10 cellular contexts compared by ENCODE assay signal in the genomic region with DNA sequence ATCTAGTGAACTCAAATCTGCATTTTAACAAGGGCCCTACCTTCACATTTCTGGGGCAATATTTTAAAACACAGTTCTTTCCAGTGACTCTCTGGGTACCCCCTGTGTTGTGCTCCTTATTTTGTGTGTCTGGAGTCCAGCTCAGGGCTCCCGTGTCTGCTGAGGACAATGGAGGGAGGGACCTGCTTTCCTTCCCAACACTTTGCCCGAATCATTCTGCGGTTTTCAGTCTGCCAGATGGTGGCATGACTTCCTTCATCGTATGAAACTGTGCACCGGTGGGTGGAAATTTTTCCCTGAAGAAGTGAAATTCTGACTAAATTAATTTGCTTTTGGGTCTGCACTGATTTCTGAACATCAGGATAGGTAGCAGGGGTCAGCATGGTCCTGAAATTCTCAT.
DNase-seq lines count a peak whose midpoint lies in the region; ATAC-seq and TF ChIP-seq lines count a peak whose summit lies in the region.
"Had no signal": no experiment of that assay in that cellular context is flagged by ENCODE, and none has a peak within 500 bp of the region (broad histone marks: within the 10 kb centered on the region; RNA-seq: fewer than 3 reads in every experiment).

No MANE protein-coding gene starts in this region.

- H3K27me3 Mint-ChIP-seq in T-cell, result no peaks in the 10 kb centered on the region
- H3K27me3 Mint-ChIP-seq in natural killer cell (ENCODE audit: low read depth in 2 of 2), result peaks cover 6 to 16% of the 10 kb centered on the region in 2 donors

- H3K9me3 Mint-ChIP-seq in T-cell (peaks cover 0 to 5% (median 2%) of the 10 kb centered on the region in 3 donors), natural killer cell (no peaks in the 10 kb centered on the region)

- peak overlapping the region; percentile 68 to 75 for H3K27ac Mint-ChIP-seq in T-cell
- peak overlapping the region in 1 of 2 donors; percentile 82 for H3K27ac Mint-ChIP-seq in natural killer cell

- ATAC-seq in T-cell (replicated peaks in 1 of 4), result peak in 1 of 4 experiments; percentile 35
- peak in 1 of 3 donors; percentile 15 for ATAC-seq in natural killer cell
- no peak for ATAC-seq in HG02884 (IDR thresholded peaks at IDR 0.05; ENCODE audit: unreplicated experiment)

- H3K4me1 Mint-ChIP-seq in T-cell (peaks cover 23 to 26% (median 25%) of the 10 kb centered on the region in 3 donors), natural killer cell (peaks cover 12 to 22% of the 10 kb centered on the region in 2 donors)

- POLR2A ChIA-PET in T-cell (lab: Charles Lee), result no interaction called here

- H3K36me3 Mint-ChIP-seq in T-cell (no peaks in the 10 kb centered on the region), natural killer cell (no peaks in the 10 kb centered on the region)

- TF ChIP-seq CTCF in natural killer cell (IDR thresholded peaks at IDR 0.05), result no peak

- DNase-seq in NOMO-1 treated with DMSO at 0.1 percent for 48 hours (lab: John Stamatoyannopoulos, UW; ENCODE audit: unreplicated experiment) (peak; percentile 34), NOMO-1 treated with dmso at 0.1 percent for 144 hours (lab: John Stamatoyannopoulos, UW; ENCODE audit: unreplicated experiment) (no peak), NCI-H1092 treated with DMSO at 0.1 percent for 48 hours (lab: John Stamatoyannopoulos, UW) (peak; percentile 48), T-cell (no peak), natural killer cell (no peak), midbrain (lab: John Stamatoyannopoulos, UW) (no peak), posterior vena cava (ENCODE audit: low spot score) (no peak)
- DNase-seq: ACHN; activated CD4-positive, alpha-beta T cell treated with anti-CD3 and anti-CD28 coated beads for 48 hours had no signal

- H3K4me3 Mint-ChIP-seq in T-cell (peak overlapping the region; percentile 69 to 79 (median 74)), natural killer cell (peak overlapping the region; percentile 86)

- intact Hi-C loops in natural killer cell (cut with micrococcal nuclease) (no loop called here), posterior vena cava (cut with DNase I) (no loop called here)

- CTCF ChIA-PET in T-cell (lab: Charles Lee), result interaction anchor here (0.7 to 1.1 kb wide), 2 partner anchors 25 to 1419 kb away, joined by 3 read pairs; no protein-coding TSS in a partner anchor

Comparison
In these comparisons a context has a peak if more than half of its experiments do, and no peak if none do; other contexts are left out.
1. DNase-seq: peak in NOMO-1 treated with DMSO at 0.1 percent for 48 hours (single experiment) and NCI-H1092 treated with DMSO at 0.1 percent for 48 hours (single experiment); none in NOMO-1 treated with dmso at 0.1 percent for 144 hours (single experiment), T-cell (0 of 34), natural killer cell (single experiment), midbrain (single experiment) and posterior vena cava (single experiment).